8 cellular contexts compared by ENCODE assay signal in the genomic region with DNA sequence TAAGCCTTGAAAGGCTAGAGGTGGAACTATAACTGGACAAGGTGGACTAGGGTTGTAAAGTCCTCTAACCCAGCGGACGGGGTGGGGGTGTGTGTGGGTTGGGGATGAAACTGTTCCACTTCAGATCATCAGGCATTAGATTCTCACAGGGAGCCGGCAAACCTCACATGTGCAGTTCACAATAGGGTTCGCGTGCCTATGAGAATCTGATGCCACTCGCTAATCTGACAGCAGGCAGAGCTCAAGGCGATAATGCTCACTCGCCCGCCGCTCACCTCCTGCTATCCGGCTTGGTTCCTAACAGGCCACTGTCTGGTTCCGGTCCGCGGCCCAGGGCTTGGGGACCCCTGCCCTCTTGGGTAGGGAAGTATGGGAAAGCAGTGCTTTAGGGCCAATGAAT. TPM values are rescaled to one million over a fixed set of nuclear protein-coding genes. Genes with fewer than 3 reads are reported as not detected.
DNase-seq lines count a peak whose midpoint lies in the region; ATAC-seq and TF ChIP-seq lines count a peak whose summit lies in the region.

No MANE protein-coding gene starts in this region.

- no peak for TF ChIP-seq CTCF in glutamatergic neuron (IDR thresholded peaks at IDR 0.05; ENCODE audit: partially characterized antibody, unreplicated experiment)

- H3K4me3 ChIP-seq in skin epidermis: peak overlapping the region; percentile 58 to 89 (median 78)

- H3K27ac Mint-ChIP-seq in glutamatergic neuron (ENCODE audit: unreplicated experiment): peak overlapping the region; percentile 94

- H3K36me3 ChIP-seq in KOPT-K1 (ENCODE audit: insufficient read depth, low read length): peaks cover 64% of the 10 kb centered on the region

- no peaks in the 10 kb centered on the region for H3K36me3 Mint-ChIP-seq in glutamatergic neuron (ENCODE audit: unreplicated experiment)

- H3K9me3 Mint-ChIP-seq in glutamatergic neuron (ENCODE audit: unreplicated experiment): peaks cover 7% of the 10 kb centered on the region

- H3K27ac ChIP-seq in KOPT-K1 (ENCODE audit: low read depth, low read length, poor library complexity, severe bottlenecking): peak overlapping the region; percentile 95
- peak overlapping the region in 19 of 21 experiments; percentile 78 to 95 (median 90) for H3K27ac ChIP-seq in skin epidermis

- DNase-seq in CMK (ENCODE audit: low read depth): peak; percentile 66
- peak; percentile 7 for DNase-seq in activated T-cell treated with anti-CD3 and anti-CD28 coated beads for 4 hours
- DNase-seq in glutamatergic neuron: no peak
- no peak for DNase-seq in G401 (ENCODE audit: low spot score)

- H3K27me3 Mint-ChIP-seq in glutamatergic neuron (ENCODE audit: unreplicated experiment): peaks cover 3% of the 10 kb centered on the region

- H3K4me1 Mint-ChIP-seq in glutamatergic neuron (ENCODE audit: low read depth, unreplicated experiment): peaks cover 9% of the 10 kb centered on the region

- H3K9me3 ChIP-seq in KOPT-K1 (ENCODE audit: insufficient read depth, low read length, poor library complexity, severe bottlenecking): no peaks in the 10 kb centered on the region

- H3K4me3 Mint-ChIP-seq in glutamatergic neuron (ENCODE audit: unreplicated experiment): peak overlapping the region; percentile 99

- no peak for ATAC-seq in GM21576 (IDR thresholded peaks at IDR 0.05; ENCODE audit: unreplicated experiment)
- ATAC-seq in HG03139 (IDR thresholded peaks at IDR 0.05; ENCODE audit: unreplicated experiment): no peak

- in situ Hi-C loops in G401 (cut with HindIII; ENCODE audit: low sequenced_read_pairs): no loop called here

RNA-seq across cellular contexts. Expression of a gene that starts 1.0 kb away (rescaled TPM):
- 7.6 TPM for total RNA-seq in glutamatergic neuron (ENCODE audit: unreplicated experiment)
- total RNA-seq in G401 (2014; rRNA removed; shearing (Covaris generic)): 39.0 TPM in 2 replicates

RNA-seq across cellular contexts. Expression of a gene that starts 42.6 kb away (rescaled TPM):
- 35.7 TPM for total RNA-seq in glutamatergic neuron (ENCODE audit: unreplicated experiment)
- 16.5 and 30.8 TPM in 2 replicates for total RNA-seq in G401 (2014; rRNA removed; shearing (Covaris generic))

Comparison
In these comparisons a context has a peak if more than half of its experiments do, and no peak if none do; other contexts are left out.
1. DNase-seq: peak in CMK (single experiment) and activated T-cell treated with anti-CD3 and anti-CD28 coated beads for 4 hours (single experiment); none in glutamatergic neuron (single experiment) and G401 (single experiment).